ENCODE assay signal across 34 cellular contexts in the genomic region with DNA sequence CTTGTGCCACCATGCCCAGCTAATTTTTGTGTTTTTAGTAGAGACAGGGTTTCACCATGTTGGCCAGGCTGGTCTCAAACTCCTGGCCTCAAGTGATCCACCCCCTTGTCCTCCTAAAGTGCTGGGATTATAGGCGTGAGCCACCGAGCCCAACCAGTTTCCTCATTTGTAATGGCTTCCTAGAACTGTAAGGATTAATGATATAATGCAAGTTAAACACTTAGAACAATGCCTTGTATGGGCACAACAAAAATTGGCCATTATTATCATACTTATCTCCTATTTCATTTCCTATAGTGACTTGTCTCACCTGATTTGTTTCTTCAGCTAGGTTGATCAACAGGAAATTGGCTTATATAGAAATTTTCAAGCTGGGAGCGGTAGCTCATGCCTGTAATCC.
"Had no signal": no experiment of that assay in that cellular context is flagged by ENCODE, and none has a peak within 500 bp of the region (broad histone marks: within the 10 kb centered on the region; RNA-seq: fewer than 3 reads in every experiment).

No MANE protein-coding gene starts in this region.

- H3K27ac Mint-ChIP-seq: activated B cell treated with CpG ODN at 0.5 μM for 24 hours; activated CD4-positive, alpha-beta memory T cell treated with anti-CD3 and anti-CD28 coated beads for 36 hours; activated CD4-positive, alpha-beta T cell treated with anti-CD3 and anti-CD28 coated beads, Interleukin-2, amount 10 ng/mL, durations not matched to agents 24 days and 14 days; activated naive CD4-positive, alpha-beta T cell treated with anti-CD3 and anti-CD28 coated beads for 36 hours; T-helper 1 cell treated with Interleukin-12 subunit alpha and Interleukin-12 subunit beta and Interleukin-4 antibody, amounts not matched to agents 30 μg/mL and 1 μg/mL, for 36 hours; T-helper 2 cell treated with Interferon-gamma antibody and Interleukin-4, amounts not matched to agents 5 μg/mL and 100 μg/mL, for 36 hours had no signal

- H3K27me3 Mint-ChIP-seq: activated B cell treated with CpG ODN at 0.5 μM for 24 hours; activated CD4-positive, alpha-beta memory T cell treated with anti-CD3 and anti-CD28 coated beads for 36 hours; activated CD4-positive, alpha-beta T cell treated with anti-CD3 and anti-CD28 coated beads, Interleukin-2, amount 10 ng/mL, durations not matched to agents 24 days and 14 days; activated CD8-positive, alpha-beta T cell treated with anti-CD3 and anti-CD28 coated beads for 36 hours; activated T-helper 17 cell treated with anti-CD3 and anti-CD28 coated beads, Interleukin-2, amount 50 U/mL, for 72 hours; central memory CD8-positive, alpha-beta T cell had no signal

- H3K4me3 ChIP-seq: adrenal gland, body of pancreas, cardiac muscle cell had no signal

- H3K27me3 ChIP-seq: adrenal gland, body of pancreas, brain microvascular endothelial cell, cardiac muscle cell had no signal

- DNase-seq: activated B cell treated with CpG ODN at 0.5 μM for 24 hours; activated CD4-positive, alpha-beta memory T cell treated with anti-CD3 and anti-CD28 coated beads for 36 hours; activated CD4-positive, alpha-beta T cell treated with anti-CD3 and anti-CD28 coated beads for 4 hours; activated CD4-positive, alpha-beta T cell treated with anti-CD3 and anti-CD28 coated beads, Interleukin-2, amount 10 ng/mL, durations not matched to agents 24 days and 14 days; activated CD4-positive, alpha-beta T cell treated with anti-CD3 and anti-CD28 coated beads, Interleukin-2, amount 50 U/mL, for 1 hour; activated CD4-positive, alpha-beta T cell treated with anti-CD3 and anti-CD28 coated beads, Interleukin-2, amount 50 U/mL, for 4 hours; activated CD4-positive, CD25-positive, alpha-beta regulatory T cell treated with anti-CD3 and anti-CD28 coated beads, Interleukin-2, amount 50 U/mL, for 72 hours; activated CD8-positive, alpha-beta memory T cell treated with anti-CD3 and anti-CD28 coated beads, Interleukin-2, amount 50 U/mL, for 4 hours; activated CD8-positive, alpha-beta T cell treated with anti-CD3 and anti-CD28 coated beads for 36 hours; activated gamma-delta T cell treated with Interleukin-2 at 50 U/mL for 16 hours; activated naive CD4-positive, alpha-beta T cell; activated naive CD4-positive, alpha-beta T cell treated with anti-CD3 and anti-CD28 coated beads for 36 hours; activated naive CD4-positive, alpha-beta T cell treated with anti-CD3 and anti-CD28 coated beads, Interleukin-2, amount 50 U/mL, for 16 hours; activated T-cell treated with anti-CD3 and anti-CD28 coated beads for 4 hours; activated T-cell treated with anti-CD3 and anti-CD28 coated beads, Interleukin-2, amount 50 U/mL, for 1 hour; activated T-cell treated with anti-CD3 and anti-CD28 coated beads, Interleukin-2, amount 50 U/mL, for 4 hours; activated T-cell treated with anti-CD3 and anti-CD28 coated beads, Interleukin-2, amount 50 U/mL, for 72 hours; amniotic stem cell; body of pancreas; brain microvascular endothelial cell; caudate nucleus; cerebellar nuclear complex; T-helper 1 cell; T-helper 2 cell; T-helper 9 cell had no signal

- H3K9me3 ChIP-seq: adrenal gland, body of pancreas had no signal

- H3K9me3 Mint-ChIP-seq: activated B cell treated with CpG ODN at 0.5 μM for 24 hours; activated CD4-positive, alpha-beta memory T cell treated with anti-CD3 and anti-CD28 coated beads for 36 hours; activated CD4-positive, alpha-beta T cell treated with anti-CD3 and anti-CD28 coated beads, Interleukin-2, amount 10 ng/mL, durations not matched to agents 24 days and 14 days; activated CD8-positive, alpha-beta T cell treated with anti-CD3 and anti-CD28 coated beads for 36 hours; activated naive CD4-positive, alpha-beta T cell treated with anti-CD3 and anti-CD28 coated beads for 36 hours; activated naive CD4-positive, alpha-beta T cell treated with anti-CD3 and anti-CD28 coated beads, Interleukin-2, amount 50 U/mL, for 72 hours; activated T-cell treated with anti-CD3 and anti-CD28 coated beads, Interleukin-2, amount 50 U/mL, for 4 hours; activated T-cell treated with anti-CD3 and anti-CD28 coated beads, Interleukin-2, amount 50 U/mL, for 72 hours; activated T-helper 1 cell treated with anti-CD3 and anti-CD28 coated beads, Interleukin-12 subunit alpha, Interleukin-12 subunit beta, Interleukin-2, Interleukin-4 antibody, amounts not matched to agents 30 ng/mL and 10 ng/mL and 1 ng/mL, durations not matched to agents 14 hours and 24 hours and 36 hours; activated T-helper 17 cell treated with anti-CD3 and anti-CD28 coated beads, Interleukin-2, amount 50 U/mL, for 72 hours; central memory CD8-positive, alpha-beta T cell; T-helper 1 cell treated with Interleukin-12 subunit alpha and Interleukin-12 subunit beta and Interleukin-4 antibody, amounts not matched to agents 30 μg/mL and 1 μg/mL, for 36 hours; T-helper 2 cell treated with Interferon-gamma antibody and Interleukin-4, amounts not matched to agents 5 μg/mL and 100 μg/mL, for 36 hours had no signal

- H3K4me3 Mint-ChIP-seq: activated B cell treated with CpG ODN at 0.5 μM for 24 hours; activated CD4-positive, alpha-beta memory T cell treated with anti-CD3 and anti-CD28 coated beads for 36 hours; activated CD4-positive, alpha-beta T cell treated with anti-CD3 and anti-CD28 coated beads, Interleukin-2, amount 10 ng/mL, durations not matched to agents 24 days and 14 days; activated CD8-positive, alpha-beta T cell treated with anti-CD3 and anti-CD28 coated beads for 36 hours; activated naive CD4-positive, alpha-beta T cell treated with anti-CD3 and anti-CD28 coated beads for 36 hours; activated T-cell treated with anti-CD3 and anti-CD28 coated beads, Interleukin-2, amount 50 U/mL, for 4 hours; activated T-cell treated with anti-CD3 and anti-CD28 coated beads, Interleukin-2, amount 50 U/mL, for 72 hours; activated T-helper 1 cell treated with anti-CD3 and anti-CD28 coated beads, Interleukin-12 subunit alpha, Interleukin-12 subunit beta, Interleukin-2, Interleukin-4 antibody, amounts not matched to agents 30 ng/mL and 10 ng/mL and 1 ng/mL, durations not matched to agents 14 hours and 24 hours and 36 hours; activated T-helper 17 cell treated with anti-CD3 and anti-CD28 coated beads, Interleukin-2, amount 50 U/mL, for 72 hours; central memory CD8-positive, alpha-beta T cell; T-helper 1 cell treated with Interleukin-12 subunit alpha and Interleukin-12 subunit beta and Interleukin-4 antibody, amounts not matched to agents 30 μg/mL and 1 μg/mL, for 36 hours; T-helper 2 cell treated with Interferon-gamma antibody and Interleukin-4, amounts not matched to agents 5 μg/mL and 100 μg/mL, for 36 hours had no signal

- ATAC-seq: activated CD8-positive, alpha-beta T cell treated with anti-CD3 and anti-CD28 coated beads for 36 hours; activated naive CD4-positive, alpha-beta T cell treated with anti-CD3 and anti-CD28 coated beads, Interleukin-2, amount 50 U/mL, for 72 hours; activated T-cell treated with anti-CD3 and anti-CD28 coated beads, Interleukin-2, amount 50 U/mL, for 4 hours; activated T-cell treated with anti-CD3 and anti-CD28 coated beads, Interleukin-2, amount 50 U/mL, for 72 hours; activated T-helper 17 cell treated with anti-CD3 and anti-CD28 coated beads, Interleukin-2, amount 50 U/mL, for 72 hours; body of pancreas had no signal

- H3K4me1 Mint-ChIP-seq: activated B cell treated with CpG ODN at 0.5 μM for 24 hours; activated T-helper 17 cell treated with anti-CD3 and anti-CD28 coated beads, Interleukin-2, amount 50 U/mL, for 72 hours; central memory CD8-positive, alpha-beta T cell had no signal

- H3K27ac ChIP-seq: adrenal gland, body of pancreas, brain microvascular endothelial cell, cardiac muscle cell, VCaP had no signal

- H3K4me1 ChIP-seq: adrenal gland, body of pancreas had no signal
